9 cellular contexts compared by ENCODE assay signal in genomic region chr12:77224346-77224745, GRCh38.
"Had no signal": no experiment of that assay in that cellular context is flagged by ENCODE, and none has a peak within 500 bp of the region (broad histone marks: within the 10 kb centered on the region; RNA-seq: fewer than 3 reads in every experiment).

No MANE protein-coding gene starts in this region.

- H3K27ac Mint-ChIP-seq: HFFc6, IgD-negative memory B cell had no signal

- FAIRE-seq: HepG2 had no signal

- ATAC-seq: HCT116, HepG2 had no signal

- H3K4me3 ChIP-seq: GM23248, HAP-1 had no signal

- H3K4me3 Mint-ChIP-seq: HFFc6, IgD-negative memory B cell had no signal

- H3K9ac ChIP-seq: GM23248 had no signal

- H3K4me1 Mint-ChIP-seq: IgD-negative memory B cell had no signal

- H3K9me3 ChIP-seq: HAP-1 had no signal

- H3K27ac ChIP-seq: GM23248, HL-60 had no signal

- H3K36me3 Mint-ChIP-seq: IgD-negative memory B cell had no signal

- H3K4me1 ChIP-seq: HAP-1 had no signal

- H3K36me3 ChIP-seq: HAP-1 had no signal

- H3K27me3 Mint-ChIP-seq: IgD-negative memory B cell had no signal

- H2AFZ ChIP-seq: GM23248 had no signal

- DNase-seq: GM23248, H7, HFFc6, KBM-7 had no signal

- H3K9me3 Mint-ChIP-seq: HFFc6 had no signal
